ENCODE assay signal across 13 cellular contexts in the genomic region with DNA sequence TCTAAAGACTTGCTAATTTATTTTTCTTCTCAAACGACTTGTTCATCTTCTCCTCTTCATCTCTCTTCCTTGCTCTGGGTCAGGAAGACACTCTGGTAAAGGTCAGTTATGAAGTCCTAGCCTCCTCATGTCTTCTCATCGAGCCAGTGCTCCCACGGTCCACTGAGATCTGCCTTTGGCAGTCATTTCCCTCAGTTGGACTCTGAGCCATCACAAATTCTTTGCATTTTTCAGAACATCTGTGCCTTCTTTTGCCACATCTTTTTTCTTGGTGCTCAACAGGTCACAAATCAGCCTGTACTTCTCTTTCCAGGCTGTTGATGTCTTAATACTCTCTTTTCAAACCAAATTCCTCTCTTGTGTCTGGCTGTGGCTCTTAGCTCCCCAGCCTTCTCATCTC. TPM values are rescaled to one million over a fixed set of nuclear protein-coding genes. Genes with fewer than 3 reads are reported as not detected.
"Had no signal": no experiment of that assay in that cellular context is flagged by ENCODE, and none has a peak within 500 bp of the region (broad histone marks: within the 10 kb centered on the region; RNA-seq: fewer than 3 reads in every experiment).

No MANE protein-coding gene starts in this region.

- H3K27me3 ChIP-seq: body of pancreas, right atrium auricular region had no signal

- H3K4me3 ChIP-seq: body of pancreas, right atrium auricular region, smooth muscle cell had no signal

- H3K9me3 ChIP-seq: body of pancreas, right atrium auricular region had no signal

- H3K36me3 ChIP-seq: right atrium auricular region had no signal

- ATAC-seq: body of pancreas; naive thymus-derived CD4-positive, alpha-beta T cell had no signal

- H3K4me2 ChIP-seq: smooth muscle cell had no signal

- DNase-seq: activated CD4-positive, alpha-beta T cell treated with anti-CD3 and anti-CD28 coated beads, Interleukin-2, amount 50 U/mL, for 48 hours; activated naive CD4-positive, alpha-beta T cell treated with anti-CD3 and anti-CD28 coated beads for 36 hours; activated T-cell treated with anti-CD3 and anti-CD28 coated beads, Interleukin-2, amount 50 U/mL, for 1 hour; body of pancreas; caudate nucleus; midbrain; naive thymus-derived CD4-positive, alpha-beta T cell; stimulated activated CD4-positive, alpha-beta T cell treated with anti-CD3 and anti-CD28 coated beads, Interleukin-4, amount 100 ng/mL, for 4 hours; stimulated activated CD8-positive, alpha-beta memory T cell treated with anti-CD3 and anti-CD28 coated beads, Interleukin-4, amount 100 ng/mL, for 48 hours; stimulated activated naive CD4-positive, alpha-beta T cell treated with Interleukin-2 at 50 U/mL for 16 hours had no signal

- H3K27ac ChIP-seq: body of pancreas, VCaP had no signal

RNA-seq across cellular contexts. Expression of a gene that starts 49.7 kb away (rescaled TPM):
- total RNA-seq: activated naive CD4-positive, alpha-beta T cell treated with anti-CD3 and anti-CD28 coated beads for 36 hours had no signal
- polyA plus RNA-seq: naive thymus-derived CD4-positive, alpha-beta T cell had no signal
